ENCODE assay signal across 25 cellular contexts in genomic region chr12:51722387-51722786, GRCh38.
"Had no signal": no experiment of that assay in that cellular context is flagged by ENCODE, and none has a peak within 500 bp of the region (broad histone marks: within the 10 kb centered on the region; RNA-seq: fewer than 3 reads in every experiment).

No MANE protein-coding gene starts in this region.

- H3K4me3 Mint-ChIP-seq: dendritic cell treated with granulocyte-macrophage colony-stimulating factor and Interleukin-4, amounts not matched to agents 40 ng/mL and 50 ng/mL, for 4 days; mesothelial cell of epicardium; nephron progenitor cell; stimulated activated memory B cell treated with anti-CD40 and anti-IgM and Interleukin-4, amounts not matched to agents 10 μg/mL and 1 μg/mL and 100 μg/mL, for 72 hours had no signal

- H3K4me3 ChIP-seq: left lung, mucosa of descending colon, prostate gland, thyroid gland had no signal

- H3K27me3 ChIP-seq: thyroid gland had no signal

- H3K27ac ChIP-seq: esophagus squamous epithelium, heart right ventricle, left lung, prostate gland, sigmoid colon, stomach, thyroid gland had no signal

- H3K9me3 Mint-ChIP-seq: dendritic cell treated with granulocyte-macrophage colony-stimulating factor and Interleukin-4, amounts not matched to agents 40 ng/mL and 50 ng/mL, for 4 days; mesothelial cell of epicardium; naive B cell; nephron progenitor cell; stimulated activated memory B cell treated with anti-CD40 and anti-IgM and Interleukin-4, amounts not matched to agents 10 μg/mL and 1 μg/mL and 100 μg/mL, for 72 hours had no signal

- H3K4me1 ChIP-seq: prostate gland had no signal

- FAIRE-seq: colon, endometrium, islet of Langerhans, urothelium cell line had no signal

- H3K36me3 ChIP-seq: esophagus squamous epithelium, heart right ventricle, left lung, prostate gland, sigmoid colon, stomach, thyroid gland had no signal

- H3K4me1 Mint-ChIP-seq: nephron progenitor cell had no signal

- ATAC-seq: mucosa of descending colon had no signal

- DNase-seq: effector memory CD4-positive, alpha-beta T cell; esophagus squamous epithelium; foreskin melanocyte; glutamatergic neuron; heart right ventricle; left cardiac atrium; left lung; mesenchymal stem cell; mucosa of descending colon; naive B cell; nephron progenitor cell; right cardiac atrium; sigmoid colon; stimulated activated CD4-positive, alpha-beta T cell treated with anti-CD3 and anti-CD28 coated beads, Interleukin-2, amount 100 ng/mL, for 24 hours; stimulated activated CD4-positive, alpha-beta T cell treated with anti-CD3 and anti-CD28 coated beads, Interleukin-4, amount 100 ng/mL, for 24 hours; stomach; thyroid gland had no signal

- H3K36me3 Mint-ChIP-seq: mesothelial cell of epicardium; naive B cell; stimulated activated memory B cell treated with anti-CD40 and anti-IgM and Interleukin-4, amounts not matched to agents 10 μg/mL and 1 μg/mL and 100 μg/mL, for 72 hours had no signal

- H3K27ac Mint-ChIP-seq: dendritic cell treated with granulocyte-macrophage colony-stimulating factor and Interleukin-4, amounts not matched to agents 40 ng/mL and 50 ng/mL, for 4 days; mesothelial cell of epicardium; naive B cell; nephron progenitor cell; stimulated activated memory B cell treated with anti-CD40 and anti-IgM and Interleukin-4, amounts not matched to agents 10 μg/mL and 1 μg/mL and 100 μg/mL, for 72 hours had no signal

- H3K9me3 ChIP-seq: esophagus squamous epithelium, heart right ventricle, left lung, mucosa of descending colon, prostate gland, sigmoid colon, stomach, thyroid gland had no signal
